ENCODE assay signal across 15 cellular contexts in genomic region chr6:90420495-90420894, GRCh38.
DNase-seq lines count a peak whose midpoint lies in the region; ATAC-seq, FAIRE-seq and TF ChIP-seq lines count a peak whose summit lies in the region.
"Had no signal": no experiment of that assay in that cellular context is flagged by ENCODE, and none has a peak within 500 bp of the region (broad histone marks: within the 10 kb centered on the region; RNA-seq: fewer than 3 reads in every experiment).

No MANE protein-coding gene starts in this region.

- H3K9me3 ChIP-seq in HCT116 (ENCODE audit: control insufficient read depth in 1 of 2, insufficient read depth in 1 of 2, low read depth in 1 of 2, low read length in 2 of 2), result no peaks in the 10 kb centered on the region
- H3K9me3 ChIP-seq in GM12878 (replicated peaks; ENCODE audit: control insufficient read depth, insufficient read depth, low read length), result peaks cover 1% of the 10 kb centered on the region; the same call in 1 of the 3 replicates

- POLR2A ChIA-PET in HCT116 (lab: Charles Lee) (no interaction called here), GM12878 (lab: Charles Lee) (no interaction called here)

- H3K27me3 Mint-ChIP-seq in nephron progenitor cell (ENCODE audit: low read depth, poor library complexity), result no peaks in the 10 kb centered on the region
- H3K27me3 Mint-ChIP-seq: B cell; CD4-positive, alpha-beta T cell had no signal

- DNase-seq in NCI-H2171 treated with DMSO at 0.1 percent for 48 hours (lab: John Stamatoyannopoulos, UW) (peak; percentile 42), NCI-H2171 (lab: John Stamatoyannopoulos, UW) (no peak), HCT116 (ENCODE audit: low read depth, low spot score) (no peak), GM12878 (ENCODE audit: low read depth, low spot score) (no peak), nephron progenitor cell (no peak), GM19238 (ENCODE audit: insufficient read length, low spot score) (no peak), T1000 (lab: John Stamatoyannopoulos, UW) (no peak), NK-92 (lab: John Stamatoyannopoulos, UW; ENCODE audit: unreplicated experiment) (no peak)
- DNase-seq: ACHN; CD4-positive, alpha-beta T cell; DND-41; GF-D8 had no signal

- no peaks in the 10 kb centered on the region for H3K27me3 ChIP-seq in HCT116 (ENCODE audit: insufficient read depth, low read length)
- no peaks in the 10 kb centered on the region for H3K27me3 ChIP-seq in GM12878 (replicated peaks in 1 of 2; ENCODE audit: control insufficient read depth in 2 of 2, insufficient read depth in 2 of 2, low read length in 1 of 2)

- RAD21 ChIA-PET in HCT116 (lab: Charles Lee; ENCODE audit: low non-redundant PET in 1 of 2, low total read pairs in 2 of 2, uncharacterized antibody in 2 of 2, unreplicated experiment in 2 of 2), result no interaction called here
- RAD21 ChIA-PET in GM12878 (lab: Charles Lee; ENCODE audit: unreplicated experiment), result no interaction called here

- H3K9me3 Mint-ChIP-seq in nephron progenitor cell, result no peaks in the 10 kb centered on the region
- H3K9me3 Mint-ChIP-seq: CD4-positive, alpha-beta T cell; IgD-negative memory B cell had no signal

- TF ChIP-seq EP300 in GM12878 (IDR thresholded peaks at IDR 0.05; ENCODE audit: borderline replicate concordance in 1 of 2, control insufficient read depth in 1 of 2, low read depth in 2 of 2, low read length in 2 of 2), result no peak

- no peak overlapping the region for H3K4me3 Mint-ChIP-seq in nephron progenitor cell
- H3K4me3 Mint-ChIP-seq: B cell; CD4-positive, alpha-beta T cell; IgD-negative memory B cell had no signal

- SMC1A ChIA-PET in GM12878 (lab: Charles Lee; ENCODE audit: uncharacterized antibody, unreplicated experiment), result no interaction called here

- peak overlapping the region; percentile 9 for H3K27ac Mint-ChIP-seq in nephron progenitor cell
- H3K27ac Mint-ChIP-seq: B cell; CD4-positive, alpha-beta T cell had no signal

- intact Hi-C loops in HCT116 (cut with micrococcal nuclease) (no loop called here), GM12878 (cut with micrococcal nuclease; ENCODE audit: unreplicated experiment) (no loop called here)

- CTCF ChIA-PET in HCT116 (lab: Charles Lee), result no interaction called here
- CTCF ChIA-PET in GM12878 (lab: Yijun Ruan, JAX), result interaction anchor here (0.8 to 1.6 kb wide), 3 partner anchors 15 to 59 kb away, joined by 3 read pairs; no protein-coding TSS in a partner anchor

- FAIRE-seq in GM12878 (lab: Jason Lieb, UNC), result no peak
- FAIRE-seq: H54 had no signal

- no TSS peak for BruUV-seq in HCT116 (replicated peaks; lab: Mats Ljungman, UMichigan)
- no TSS peak for BruUV-seq in GM12878 (replicated peaks; lab: Mats Ljungman, UMichigan)

- H3K27ac ChIP-seq in HCT116 (ENCODE audit: low read depth, low read length) (no peak overlapping the region), GM12878 (ENCODE audit: control insufficient read depth, insufficient read depth) (no peak overlapping the region)

- no peaks in the 10 kb centered on the region for H3K36me3 Mint-ChIP-seq in nephron progenitor cell (ENCODE audit: low read depth)

- in situ Hi-C loops in GM12878 (cut with MboI), result no loop called here

- 76% methylated on average over 6 of the region's 6 CpGs for WGBS in GM12878 (ENCODE audit: insufficient coverage, insufficient replicate concordance, low lambda C conversion rate, missing lambda C conversion rate)

- H3K4me3 ChIP-seq in HCT116 (replicated peaks in 1 of 2; ENCODE audit: low read depth in 1 of 2, low read length in 2 of 2), result no peak overlapping the region
- H3K4me3 ChIP-seq in GM12878, result no peak overlapping the region

- H3K4me2 ChIP-seq in HCT116 (ENCODE audit: low read length) (no peak overlapping the region), GM12878 (ENCODE audit: control insufficient read depth, insufficient read depth) (no peak overlapping the region)

- TF ChIP-seq RAD21 in HCT116 (IDR thresholded peaks at IDR 0.05; ENCODE audit: low read depth) (no peak), GM12878 (IDR thresholded peaks at IDR 0.05; ENCODE audit: insufficient read depth, low read depth, low read length) (no peak)

- H4K20me1 ChIP-seq in HCT116 (ENCODE audit: insufficient read depth) (no peaks in the 10 kb centered on the region), GM12878 (ENCODE audit: control insufficient read depth, insufficient read depth) (no peaks in the 10 kb centered on the region)

- H2AFZ ChIP-seq in HCT116 (ENCODE audit: low read depth, low read length, poor library complexity, severe bottlenecking) (no peak overlapping the region), GM12878 (ENCODE audit: control insufficient read depth, low read depth, low read length) (no peak overlapping the region)

- H3K79me2 ChIP-seq in HCT116 (ENCODE audit: insufficient read depth, low read length) (no peaks in the 10 kb centered on the region), GM12878 (ENCODE audit: control insufficient read depth, insufficient read depth, low read length) (no peaks in the 10 kb centered on the region)

- H3K36me3 ChIP-seq in HCT116 (ENCODE audit: control insufficient read depth in 1 of 2, insufficient read depth in 2 of 2, low read length in 2 of 2) (no peaks in the 10 kb centered on the region), GM12878 (ENCODE audit: control insufficient read depth in 2 of 2, insufficient read depth in 2 of 2, low read length in 1 of 2) (no peaks in the 10 kb centered on the region)

- no peak for TF ChIP-seq POLR2A in HCT116 (IDR thresholded peaks at IDR 0.05; ENCODE audit: borderline replicate concordance, extremely low read depth, insufficient read depth, insufficient read length)
- no peak for TF ChIP-seq POLR2A in GM12878 (IDR thresholded peaks at IDR 0.05; ENCODE audit: low read depth, low read length)

- no peak overlapping the region for H3K9ac ChIP-seq in HCT116 (ENCODE audit: low read length)
- H3K9ac ChIP-seq in GM12878 (ENCODE audit: control insufficient read depth, insufficient read depth, low read length), result no peak overlapping the region

- ATAC-seq in HCT116 (no peak), GM12878 (no peak)

- TF ChIP-seq CTCF in HCT116 (IDR thresholded peaks at IDR 0.05 in 2 of 3, conservative IDR thresholded peaks at IDR 0.05 in 1 of 3; ENCODE audit: borderline replicate concordance in 1 of 3, insufficient read depth in 1 of 3, low read depth in 2 of 3, low read length in 2 of 3) (no peak), GM12878 (IDR thresholded peaks at IDR 0.05 in 2 of 3, conservative IDR thresholded peaks at IDR 0.05 in 1 of 3; ENCODE audit: control insufficient read depth in 2 of 3, extremely low read depth in 1 of 3, insufficient read depth in 1 of 3, low read depth in 3 of 3, low read length in 3 of 3) (no peak), nephron progenitor cell (IDR thresholded peaks at IDR 0.05) (no peak)

- no peaks in the 10 kb centered on the region for H3K4me1 Mint-ChIP-seq in nephron progenitor cell

- no peaks in the 10 kb centered on the region for H3K9me2 ChIP-seq in HCT116 (ENCODE audit: insufficient read depth)

- no peaks in the 10 kb centered on the region for H3K4me1 ChIP-seq in HCT116 (ENCODE audit: control insufficient read depth in 1 of 2, insufficient read depth in 2 of 2, low read length in 2 of 2)
- H3K4me1 ChIP-seq in GM12878 (ENCODE audit: control insufficient read depth, insufficient read depth, low read length), result peaks cover 3% of the 10 kb centered on the region

TF ChIP-seq in HCT116, 20 proteins besides CTCF, POLR2A, EP300 and RAD21 (continues in another document):
- TF ChIP-seq EGR1 (IDR thresholded peaks at IDR 0.05; ENCODE audit: low read depth), result no peak

TF ChIP-seq in GM12878, 131 proteins besides CTCF, POLR2A, EP300 and RAD21:
- TF ChIP-seq E2F4 (IDR thresholded peaks at IDR 0.05; ENCODE audit: low read depth, low read length), result no peak
- TF ChIP-seq, protein P1, sequence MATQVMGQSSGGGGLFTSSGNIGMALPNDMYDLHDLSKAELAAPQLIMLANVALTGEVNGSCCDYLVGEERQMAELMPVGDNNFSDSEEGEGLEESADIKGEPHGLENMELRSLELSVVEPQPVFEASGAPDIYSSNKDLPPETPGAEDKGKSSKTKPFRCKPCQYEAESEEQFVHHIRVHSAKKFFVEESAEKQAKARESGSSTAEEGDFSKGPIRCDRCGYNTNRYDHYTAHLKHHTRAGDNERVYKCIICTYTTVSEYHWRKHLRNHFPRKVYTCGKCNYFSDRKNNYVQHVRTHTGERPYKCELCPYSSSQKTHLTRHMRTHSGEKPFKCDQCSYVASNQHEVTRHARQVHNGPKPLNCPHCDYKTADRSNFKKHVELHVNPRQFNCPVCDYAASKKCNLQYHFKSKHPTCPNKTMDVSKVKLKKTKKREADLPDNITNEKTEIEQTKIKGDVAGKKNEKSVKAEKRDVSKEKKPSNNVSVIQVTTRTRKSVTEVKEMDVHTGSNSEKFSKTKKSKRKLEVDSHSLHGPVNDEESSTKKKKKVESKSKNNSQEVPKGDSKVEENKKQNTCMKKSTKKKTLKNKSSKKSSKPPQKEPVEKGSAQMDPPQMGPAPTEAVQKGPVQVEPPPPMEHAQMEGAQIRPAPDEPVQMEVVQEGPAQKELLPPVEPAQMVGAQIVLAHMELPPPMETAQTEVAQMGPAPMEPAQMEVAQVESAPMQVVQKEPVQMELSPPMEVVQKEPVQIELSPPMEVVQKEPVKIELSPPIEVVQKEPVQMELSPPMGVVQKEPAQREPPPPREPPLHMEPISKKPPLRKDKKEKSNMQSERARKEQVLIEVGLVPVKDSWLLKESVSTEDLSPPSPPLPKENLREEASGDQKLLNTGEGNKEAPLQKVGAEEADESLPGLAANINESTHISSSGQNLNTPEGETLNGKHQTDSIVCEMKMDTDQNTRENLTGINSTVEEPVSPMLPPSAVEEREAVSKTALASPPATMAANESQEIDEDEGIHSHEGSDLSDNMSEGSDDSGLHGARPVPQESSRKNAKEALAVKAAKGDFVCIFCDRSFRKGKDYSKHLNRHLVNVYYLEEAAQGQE (IDR thresholded peaks at IDR 0.05; ENCODE audit: low read depth, low read length), result peak; percentile 49; the same call in 1 of the 2 replicates
